In genomic region chr22:49969751-49970527, GRCh38 we compare ENCODE assay signal across 1 cellular context.
TF ChIP-seq lines count a peak whose summit lies in the region.

No MANE protein-coding gene starts in this region.

TF ChIP-seq in K562, 482 proteins besides CTCF, POLR2A, EP300 and RAD21:
- TF ChIP-seq MYNN (IDR thresholded peaks at IDR 0.05) (no peak), MYNN (CRISPR knock-in tag; IDR thresholded peaks at IDR 0.05) (no peak), SP2 (IDR thresholded peaks at IDR 0.05; ENCODE audit: extremely low read depth, low read depth, low read length, poor library complexity, severe bottlenecking) (no peak), TBL1XR1 (IDR thresholded peaks at IDR 0.05; ENCODE audit: low read length in 2 of 2) (no peak), ZC3H4 (CRISPR knock-in tag; IDR thresholded peaks at IDR 0.05; ENCODE audit: borderline replicate concordance) (no peak), SRSF3 (IDR thresholded peaks at IDR 0.05; ENCODE audit: insufficient read depth, low read length) (no peak), CXXC5 (CRISPR knock-in tag; IDR thresholded peaks at IDR 0.05) (no peak), BACH1 (tag; IDR thresholded peaks at IDR 0.05) (no peak), ZNF197 (CRISPR knock-in tag; IDR thresholded peaks at IDR 0.05; ENCODE audit: low read depth) (no peak), ILK (tag; IDR thresholded peaks at IDR 0.05; ENCODE audit: borderline replicate concordance, low read depth) (no peak), ZNF224 (CRISPR knock-in tag; IDR thresholded peaks at IDR 0.05) (no peak)
